Comparison of ENCODE assay signal across 16 cellular contexts in genomic region chr9:93671030-93671358, GRCh38.
"Had no signal": no experiment of that assay in that cellular context is flagged by ENCODE, and none has a peak within 500 bp of the region (broad histone marks: within the 10 kb centered on the region; RNA-seq: fewer than 3 reads in every experiment).

No MANE protein-coding gene starts in this region.

- H3K9me3 ChIP-seq: gastrocnemius medialis, heart left ventricle, neutrophil, SK-N-SH, suprapubic skin had no signal

- DNase-seq: activated CD4-positive, alpha-beta T cell treated with anti-CD3 and anti-CD28 coated beads for 1 hour; activated naive CD4-positive, alpha-beta T cell; cerebellar nuclear complex; left cardiac atrium; naive B cell; stimulated activated CD4-positive, alpha-beta T cell treated with anti-CD3 and anti-CD28 coated beads, Interleukin-4, amount 100 ng/mL, for 24 hours; stimulated activated naive CD4-positive, alpha-beta T cell treated with Interleukin-2 at 50 U/mL for 16 hours had no signal

- H3K4me1 ChIP-seq: gastrocnemius medialis, suprapubic skin had no signal

- H3K27ac Mint-ChIP-seq: activated naive CD8-positive, alpha-beta T cell treated with anti-CD3 and anti-CD28 coated beads, Interleukin-2, amount 10 ng/mL, durations not matched to agents 7 days and 5 days; brain; type B pancreatic cell had no signal

- H3K4me3 Mint-ChIP-seq: activated naive CD8-positive, alpha-beta T cell treated with anti-CD3 and anti-CD28 coated beads, Interleukin-2, amount 10 ng/mL, durations not matched to agents 7 days and 5 days; brain; type B pancreatic cell had no signal

- H3K36me3 Mint-ChIP-seq: type B pancreatic cell had no signal

- ATAC-seq: gastrocnemius medialis had no signal

- H3K4me1 Mint-ChIP-seq: activated naive CD8-positive, alpha-beta T cell treated with anti-CD3 and anti-CD28 coated beads, Interleukin-2, amount 10 ng/mL, durations not matched to agents 7 days and 5 days had no signal

- H3K27ac ChIP-seq: gastrocnemius medialis, heart left ventricle, neutrophil, suprapubic skin had no signal

- H3K4me3 ChIP-seq: gastrocnemius medialis, heart left ventricle, lung, suprapubic skin had no signal

- H3K9me3 Mint-ChIP-seq: activated naive CD8-positive, alpha-beta T cell treated with anti-CD3 and anti-CD28 coated beads, Interleukin-2, amount 10 ng/mL, durations not matched to agents 7 days and 5 days; brain; naive B cell; type B pancreatic cell had no signal

- H3K27me3 Mint-ChIP-seq: activated naive CD8-positive, alpha-beta T cell treated with anti-CD3 and anti-CD28 coated beads, Interleukin-2, amount 10 ng/mL, durations not matched to agents 7 days and 5 days; brain; naive B cell; type B pancreatic cell had no signal
